In genomic region chr5:38540348-38540747, GRCh38 we compare ENCODE assay signal across 12 cellular contexts. TPM values are rescaled to one million over a fixed set of nuclear protein-coding genes. Genes with fewer than 3 reads are reported as not detected.
A peak's percentile ranks its signal among the peaks of the same experiment; 100 is the strongest.
DNase-seq lines count a peak whose midpoint lies in the region; ATAC-seq and TF ChIP-seq lines count a peak whose summit lies in the region.
"Had no signal": no experiment of that assay in that cellular context is flagged by ENCODE, and none has a peak within 500 bp of the region (broad histone marks: within the 10 kb centered on the region; RNA-seq: fewer than 3 reads in every experiment).

No MANE protein-coding gene starts in this region.

- no peaks in the 10 kb centered on the region for H3K27me3 ChIP-seq in dorsolateral prefrontal cortex
- no peaks in the 10 kb centered on the region for H3K27me3 ChIP-seq in SK-N-SH (ENCODE audit: insufficient read depth)
- H3K27me3 ChIP-seq: transverse colon had no signal

- 92% methylated on average over 4 of the region's 4 CpGs for WGBS in SK-N-SH (ENCODE audit: low lambda C conversion rate)

- no peak overlapping the region for H3K9ac ChIP-seq in SK-N-SH

- H4K20me1 ChIP-seq in SK-N-SH (ENCODE audit: insufficient read depth), result 0 out of 2 replicates have a peak, but pooled peaks cover 4% of the 10 kb centered on the region

- no peaks in the 10 kb centered on the region for H3K36me3 ChIP-seq in SK-N-SH (replicated peaks in 1 of 2; ENCODE audit: control insufficient read depth in 1 of 2, insufficient read depth in 2 of 2, low read length in 1 of 2)
- H3K36me3 ChIP-seq: transverse colon had no signal

- H3K4me1 ChIP-seq in SK-N-SH (ENCODE audit: control insufficient read depth in 1 of 2, insufficient read depth in 2 of 2, low read depth in 1 of 2, low read length in 1 of 2), result peaks cover 0 to 5% of the 10 kb centered on the region in 2 experiments; a peak in 2 of 4 replicates
- H3K4me1 ChIP-seq: transverse colon had no signal

- DNase-seq in DMS53 treated with DMSO at 0.1 percent for 48 hours (lab: John Stamatoyannopoulos, UW; ENCODE audit: unreplicated experiment) (peak; percentile 65), NCI-H2196 treated with DMSO at 0.1 percent for 48 hours (lab: John Stamatoyannopoulos, UW; ENCODE audit: unreplicated experiment) (peak; percentile 94), dorsolateral prefrontal cortex (peak in 7 of 10 donors; percentile 53 to 69 (median 60)), nucleus accumbens (lab: John Stamatoyannopoulos, UW) (peak in 34 of 56 donors; percentile 15 to 68 (median 44)), SK-N-SH (no peak)
- no peak for DNase-seq in stimulated activated naive CD4-positive, alpha-beta T cell treated with Interleukin-2 at 50 U/mL for 16 hours (lab: John Stamatoyannopoulos, UW)
- DNase-seq: transverse colon had no signal

- intact Hi-C loops in dorsolateral prefrontal cortex (cut with DNase I), result loop anchor here in 1 of 2 donors (5.0 kb wide), 1 partner anchor 43 kb away; no protein-coding TSS in a partner anchor

- TF ChIP-seq CTCF in dorsolateral prefrontal cortex (IDR thresholded peaks at IDR 0.05 in 54 of 56, conservative IDR thresholded peaks at IDR 0.05 in 2 of 56; ENCODE audit: low read depth in 1 of 56, partially characterized antibody in 56 of 56) (peak in 6 of 56 donors; percentile 10 to 21 (median 18)), SK-N-SH (IDR thresholded peaks at IDR 0.05) (no peak)

- CTCF ChIA-PET in SK-N-SH (lab: Yijun Ruan, JAX), result interaction anchor here (0.8 to 2.8 kb wide), 6 partner anchors 10 to 269 kb away, joined by 3 to 12 read pairs (median 4); no protein-coding TSS in a partner anchor

- H3K79me2 ChIP-seq in SK-N-SH (ENCODE audit: insufficient read depth), result peaks cover 16% of the 10 kb centered on the region; the same call in 1 of the 2 replicates

- no peak overlapping the region for H2AFZ ChIP-seq in SK-N-SH (ENCODE audit: low read depth)

- TF ChIP-seq RAD21 in SK-N-SH (IDR thresholded peaks at IDR 0.05; ENCODE audit: low read length), result no peak

- no peak for ATAC-seq in HG03342 (IDR thresholded peaks at IDR 0.05; ENCODE audit: unreplicated experiment)
- no peak for ATAC-seq in HG02588 (IDR thresholded peaks at IDR 0.05; ENCODE audit: unreplicated experiment)
- ATAC-seq: activated CD4-positive, CD25-positive, alpha-beta regulatory T cell treated with anti-CD3 and anti-CD28 coated beads, Interleukin-2, amount 50 U/mL, for 24 hours; activated T-helper 17 cell treated with anti-CD3 and anti-CD28 coated beads, Interleukin-2, amount 50 U/mL, for 72 hours; esophagus mucosa had no signal

- H3K9me3 ChIP-seq in SK-N-SH, result no peaks in the 10 kb centered on the region
- H3K9me3 ChIP-seq: transverse colon had no signal

- no peak for TF ChIP-seq EP300 in SK-N-SH (IDR thresholded peaks at IDR 0.05; ENCODE audit: borderline replicate concordance in 1 of 2, low read depth in 1 of 2, low read length in 1 of 2)

- H3K4me2 ChIP-seq in SK-N-SH, result no peak overlapping the region

- H3K27ac ChIP-seq in dorsolateral prefrontal cortex (peak overlapping the region in 41 of 59 donors; percentile 2 to 74 (median 41)), SK-N-SH (ENCODE audit: low read depth in 2 of 2, low read length in 1 of 2) (no peak overlapping the region)
- H3K27ac ChIP-seq: transverse colon had no signal

- peak overlapping the region in 13 of 59 donors; percentile 0 to 29 (median 9) for H3K4me3 ChIP-seq in dorsolateral prefrontal cortex
- H3K4me3 ChIP-seq in SK-N-SH (ENCODE audit: low read depth in 2 of 2, low read length in 1 of 2), result no peak overlapping the region
- H3K4me3 ChIP-seq: transverse colon had no signal

- POLR2A ChIA-PET in SK-N-SH (lab: Yijun Ruan, JAX), result interaction anchor here (0.9 kb wide), 1 partner anchor 17 kb away, joined by 3 read pairs; no protein-coding TSS in a partner anchor

- H3F3A ChIP-seq in SK-N-SH (replicated peaks; ENCODE audit: insufficient read depth), result peaks cover 6% of the 10 kb centered on the region

- no peaks in the 10 kb centered on the region for H3K9me2 ChIP-seq in SK-N-SH

TF ChIP-seq in SK-N-SH, 30 proteins besides CTCF, POLR2A, EP300 and RAD21:
- TF ChIP-seq JUND (IDR thresholded peaks at IDR 0.05) (no peak), SIN3A (IDR thresholded peaks at IDR 0.05; ENCODE audit: borderline replicate concordance, low read depth, low read length) (no peak), ZBTB33 (IDR thresholded peaks at IDR 0.05; ENCODE audit: borderline replicate concordance, low read depth) (no peak), TAF1 (IDR thresholded peaks at IDR 0.05; ENCODE audit: borderline replicate concordance, low read depth, low read length) (no peak), IRF3 (IDR thresholded peaks at IDR 0.05; ENCODE audit: low read depth, low read length) (no peak), RCOR1 (IDR thresholded peaks at IDR 0.05; ENCODE audit: low read length) (no peak), FOXJ3 (CRISPR knock-in tag; IDR thresholded peaks at IDR 0.05) (no peak), NFIC (IDR thresholded peaks at IDR 0.05; ENCODE audit: borderline replicate concordance) (no peak), GATA2 (CRISPR knock-in tag; IDR thresholded peaks at IDR 0.05) (no peak)
- TF ChIP-seq, protein P1, sequence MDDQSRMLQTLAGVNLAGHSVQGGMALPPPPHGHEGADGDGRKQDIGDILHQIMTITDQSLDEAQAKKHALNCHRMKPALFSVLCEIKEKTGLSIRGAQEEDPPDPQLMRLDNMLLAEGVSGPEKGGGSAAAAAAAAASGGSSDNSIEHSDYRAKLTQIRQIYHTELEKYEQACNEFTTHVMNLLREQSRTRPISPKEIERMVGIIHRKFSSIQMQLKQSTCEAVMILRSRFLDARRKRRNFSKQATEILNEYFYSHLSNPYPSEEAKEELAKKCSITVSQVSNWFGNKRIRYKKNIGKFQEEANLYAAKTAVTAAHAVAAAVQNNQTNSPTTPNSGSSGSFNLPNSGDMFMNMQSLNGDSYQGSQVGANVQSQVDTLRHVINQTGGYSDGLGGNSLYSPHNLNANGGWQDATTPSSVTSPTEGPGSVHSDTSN (IDR thresholded peaks at IDR 0.05), result no peak
- TF ChIP-seq, protein P2, sequence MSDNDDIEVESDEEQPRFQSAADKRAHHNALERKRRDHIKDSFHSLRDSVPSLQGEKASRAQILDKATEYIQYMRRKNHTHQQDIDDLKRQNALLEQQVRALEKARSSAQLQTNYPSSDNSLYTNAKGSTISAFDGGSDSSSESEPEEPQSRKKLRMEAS (IDR thresholded peaks at IDR 0.05; ENCODE audit: low read depth), result no peak

RNA-seq across cellular contexts. Expression of gene LIFR, which starts 16.1 kb away (rescaled TPM):
- 100 to 1,000 TPM in 105 of 120 experiments, 10 to 100 TPM in 15; 63.9 to 237 (median 123) TPM for total RNA-seq in dorsolateral prefrontal cortex
- 3.8 and 5.0 TPM in 2 replicates for polyA plus RNA-seq in SK-N-SH (2012; rRNA removed)
- polyA plus RNA-seq in SK-N-SH (2012; cell fraction: cytosol; rRNA removed), result 5.6 and 5.8 TPM in 2 replicates
- polyA plus RNA-seq in SK-N-SH (2012; cell fraction: nucleus; rRNA removed), result 5.0 and 10.2 TPM in 2 replicates

Comparison
In these comparisons a context has a peak if more than half of its experiments do, and no peak if none do; other contexts are left out.
1. DNase-seq: peak in DMS53 treated with DMSO at 0.1 percent for 48 hours (single experiment), NCI-H2196 treated with DMSO at 0.1 percent for 48 hours (single experiment), dorsolateral prefrontal cortex (7 of 10) and nucleus accumbens (34 of 56); none in SK-N-SH (single experiment) and stimulated activated naive CD4-positive, alpha-beta T cell treated with Interleukin-2 at 50 U/mL for 16 hours (single experiment).
2. H3K27ac ChIP-seq: peak in dorsolateral prefrontal cortex (41 of 59); none in SK-N-SH (0 of 2).